Comparison of ENCODE assay signal across 26 cellular contexts in genomic region chr6:41042167-41042566, GRCh38. TPM values are rescaled to one million over a fixed set of nuclear protein-coding genes. Genes with fewer than 3 reads are reported as not detected.
A peak's percentile ranks its signal among the peaks of the same experiment; 100 is the strongest.
DNase-seq lines count a peak whose midpoint lies in the region; ATAC-seq, FAIRE-seq and TF ChIP-seq lines count a peak whose summit lies in the region.
"Had no signal": no experiment of that assay in that cellular context is flagged by ENCODE, and none has a peak within 500 bp of the region (broad histone marks: within the 10 kb centered on the region; RNA-seq: fewer than 3 reads in every experiment).

TSS of gene TSPO2 (plus strand) at chr6:41042467. CDS start at chr6:41042986, 519 bp downstream.

- FAIRE-seq in A549 (lab: Jason Lieb, UNC): no peak
- FAIRE-seq: H54 had no signal

- H3K4me1 ChIP-seq in A549 (peaks cover 36% of the 10 kb centered on the region), body of pancreas (peaks cover 78% of the 10 kb centered on the region)

- no peaks in the 10 kb centered on the region for H3K27me3 ChIP-seq in body of pancreas

- H3K4me3 Mint-ChIP-seq in Calu3 (ENCODE audit: low read depth, unreplicated experiment) (no peak within 1 kb of the TSS), memory B cell (no peak within 1 kb of the TSS)
- H3K4me3 Mint-ChIP-seq: HFFc6 had no signal

- 95% methylated on average over 3 of the region's 3 CpGs for WGBS in A549 (ENCODE audit: missing lambda C conversion rate)
- 63 to 66% methylated on average over 3 of the region's 3 CpGs for WGBS in body of pancreas, 2 donors

- ATAC-seq in A549 (no peak), body of pancreas (no peak), memory B cell (ENCODE audit: low read depth) (no peak)

- no peak for TF ChIP-seq RAD21 in A549 (conservative IDR thresholded peaks at IDR 0.05 in 1 of 2, IDR thresholded peaks at IDR 0.05 in 1 of 2)

- DNase-seq in A549 (ENCODE audit: low read depth in 1 of 2, low spot score in 1 of 2): no peak
- DNase-seq in Calu3: no peak
- no peak for DNase-seq in body of pancreas
- DNase-seq in memory B cell (ENCODE audit: low spot score in 2 of 2): no peak
- no peak for DNase-seq in dermis blood vessel endothelial cell
- DNase-seq in stimulated activated CD8-positive, alpha-beta memory T cell treated with anti-CD3 and anti-CD28 coated beads, Interleukin-4, amount 100 ng/mL, for 48 hours: no peak
- no peak for DNase-seq in stimulated activated CD4-positive, alpha-beta T cell treated with anti-CD3 and anti-CD28 coated beads, Interleukin-4, amount 100 ng/mL, for 1 hour
- DNase-seq: ACHN, AML-193, DMS 273 treated with DMSO at 0.1 percent for 48 hours, DND-41, HFFc6, IMR-90, Karpas-422, NCI-H1048, NCI-H1436 treated with DMSO at 0.1 percent for 48 hours, NCI-H2029, NCI-H2171, PC-9, SIG-M5 had no signal

- H3K9me3 ChIP-seq in A549: no peaks in the 10 kb centered on the region
- no peaks in the 10 kb centered on the region for H3K9me3 ChIP-seq in body of pancreas

- peak within 1 kb of the TSS; percentile 77 for H3K4me2 ChIP-seq in A549
- H3K4me2 ChIP-seq: PC-9 had no signal

- no peak within 1 kb of the TSS for H3K4me3 ChIP-seq in A549
- no peak within 1 kb of the TSS for H3K4me3 ChIP-seq in body of pancreas
- H3K4me3 ChIP-seq: PC-9 had no signal

- TF ChIP-seq CTCF in A549 (IDR thresholded peaks at IDR 0.05) (no peak), Calu3 (IDR thresholded peaks at IDR 0.05; ENCODE audit: unreplicated experiment) (no peak), body of pancreas (IDR thresholded peaks at IDR 0.05) (no peak)

- TF ChIP-seq EP300 in A549 (IDR thresholded peaks at IDR 0.05): no peak

- POLR2A ChIA-PET in A549 (lab: Yijun Ruan, JAX): no interaction called here

- H3K4me1 Mint-ChIP-seq in Calu3 (ENCODE audit: low read depth, unreplicated experiment): peaks cover 40% of the 10 kb centered on the region
- H3K4me1 Mint-ChIP-seq in memory B cell: no peaks in the 10 kb centered on the region

- H3K36me3 Mint-ChIP-seq in Calu3 (ENCODE audit: insufficient read depth, unreplicated experiment) (peaks cover 12% of the 10 kb centered on the region), memory B cell (no peaks in the 10 kb centered on the region)

- intact Hi-C loops in Calu3 (cut with micrococcal nuclease; ENCODE audit: unreplicated experiment): no loop called here
- intact Hi-C loops in body of pancreas (cut with DNase I): no loop called here

- no peak for TF ChIP-seq POLR2A in A549 (IDR thresholded peaks at IDR 0.05; ENCODE audit: low read length)
- TF ChIP-seq POLR2A in body of pancreas (IDR thresholded peaks at IDR 0.05): no peak

- CTCF ChIA-PET in A549 (lab: Yijun Ruan, JAX) (interaction anchor here (0.6 to 0.8 kb wide), 3 partner anchors 14 to 1893 kb away, joined by 3 to 4 read pairs (median 3); no protein-coding TSS in a partner anchor), Calu3 (lab: Charles Lee) (no interaction called here)

- no TSS peak for BruUV-seq in Calu3 (replicated peaks; lab: Mats Ljungman, UMichigan)

- H3K27me3 Mint-ChIP-seq in Calu3 (ENCODE audit: unreplicated experiment): no peaks in the 10 kb centered on the region
- H3K27me3 Mint-ChIP-seq in memory B cell: no peaks in the 10 kb centered on the region

- peak within 1 kb of the TSS; percentile 65 to 91; a peak in 4 of 6 replicates for H3K27ac ChIP-seq in A549
- peak within 1 kb of the TSS; percentile 81 to 90 (median 86) for H3K27ac ChIP-seq in body of pancreas
- H3K27ac ChIP-seq: C4-2B, PC-9, RWPE1 had no signal

- H3K27ac Mint-ChIP-seq in Calu3 (ENCODE audit: unreplicated experiment): peak within 1 kb of the TSS; percentile 34
- H3K27ac Mint-ChIP-seq in memory B cell: peak within 1 kb of the TSS; percentile 70
- H3K27ac Mint-ChIP-seq: HFFc6 had no signal

- H3K9me3 Mint-ChIP-seq in Calu3 (ENCODE audit: low read depth, unreplicated experiment) (no peaks in the 10 kb centered on the region), memory B cell (no peaks in the 10 kb centered on the region)
- H3K9me3 Mint-ChIP-seq: HFFc6 had no signal

- H3K36me3 ChIP-seq in body of pancreas (replicated peaks in 1 of 2; ENCODE audit: insufficient read depth in 1 of 2, low read depth in 2 of 2): no peaks in the 10 kb centered on the region

TF ChIP-seq in A549, 52 proteins besides CTCF, POLR2A, EP300 and RAD21:
- TF ChIP-seq RARB (CRISPR knock-in tag; IDR thresholded peaks at IDR 0.05): no peak
- no peak for TF ChIP-seq RFX5 (IDR thresholded peaks at IDR 0.05)
- TF ChIP-seq JUN (IDR thresholded peaks at IDR 0.05): no peak
- no peak for TF ChIP-seq EHF (CRISPR knock-in tag; IDR thresholded peaks at IDR 0.05)
- TF ChIP-seq FOSB (CRISPR knock-in tag; IDR thresholded peaks at IDR 0.05): no peak
- no peak for TF ChIP-seq HOXB5 (CRISPR knock-in tag; IDR thresholded peaks at IDR 0.05)
- no peak for TF ChIP-seq HMGXB4 (CRISPR knock-in tag; IDR thresholded peaks at IDR 0.05; ENCODE audit: borderline replicate concordance)
- TF ChIP-seq ZC3H11A (IDR thresholded peaks at IDR 0.05): no peak
- no peak for TF ChIP-seq TP53 (CRISPR knock-in tag; IDR thresholded peaks at IDR 0.05)
- no peak for TF ChIP-seq MYC (IDR thresholded peaks at IDR 0.05; ENCODE audit: borderline replicate concordance, low read length)
- TF ChIP-seq TFCP2L1 (CRISPR knock-in tag; IDR thresholded peaks at IDR 0.05): no peak
- TF ChIP-seq SMC3 (IDR thresholded peaks at IDR 0.05): no peak
- no peak for TF ChIP-seq CBX2 (IDR thresholded peaks at IDR 0.05; ENCODE audit: borderline replicate concordance, low read depth)

RNA-seq across cellular contexts. Expression of gene TSPO2, which starts in this region (rescaled TPM):
- polyA plus RNA-seq in A549 (2011; rRNA removed) (not detected in 2 replicates), A549 (2017; fragmentation: RNase III; extraction: RNeasy Plus Mini Kit Qiagen cat#74134 plus additional on column Dnase treatment) (not detected in 3 replicates)
- polyA plus RNA-seq in A549 (2012; cell fraction: cytosol; rRNA removed): 0.08 and 0.17 TPM in 2 replicates
- not detected in 2 replicates for polyA plus RNA-seq in A549 (2012; cell fraction: nucleus; rRNA removed)
- polyA minus RNA-seq in A549 (2011; rRNA and poly(A)+ RNA removed): not detected in 2 replicates
- total RNA-seq in Calu3 (2022) (not detected in 2 replicates), body of pancreas (not detected), dermis blood vessel endothelial cell (not detected in 2 replicates)
- total RNA-seq: G401, HFFc6, HT-29, IMR-90, MCF 10A, PC-9 had no signal
- polyA plus RNA-seq: IMR-90 had no signal
